In genomic region chr1:109790735-109791494, GRCh38 we compare ENCODE assay signal across 8 cellular contexts. TPM values are rescaled to one million over a fixed set of nuclear protein-coding genes. Genes with fewer than 3 reads are reported as not detected.
DNase-seq lines count a peak whose midpoint lies in the region; ATAC-seq and TF ChIP-seq lines count a peak whose summit lies in the region.

No MANE protein-coding gene starts in this region.

- no peak overlapping the region for H4K5ac ChIP-seq in mesendoderm (ENCODE audit: low read length)

- H3K27me3 ChIP-seq in mesendoderm (ENCODE audit: insufficient read depth, low read length, poor library complexity): no peaks in the 10 kb centered on the region

- H3K9me3 Mint-ChIP-seq in WTC11: no peaks in the 10 kb centered on the region

- H3K4me3 ChIP-seq in mesendoderm (ENCODE audit: low read length): no peak overlapping the region

- H3K4me2 ChIP-seq in mesendoderm (ENCODE audit: low read length): no peak overlapping the region

- peak overlapping the region; percentile 11 for H3K18ac ChIP-seq in mesendoderm (ENCODE audit: low read length)

- H3K4ac ChIP-seq in mesendoderm (ENCODE audit: low read depth, low read length): no peak overlapping the region

- H3K56ac ChIP-seq in mesendoderm (ENCODE audit: low read length): peak overlapping the region; percentile 66

- H4K8ac ChIP-seq in mesendoderm (ENCODE audit: low read depth, low read length): no peak overlapping the region

- H3K4me1 ChIP-seq in mesendoderm (ENCODE audit: control insufficient read depth, low read depth, low read length): peaks cover 20% of the 10 kb centered on the region

- peak overlapping the region; percentile 30 for H3K9ac ChIP-seq in mesendoderm (ENCODE audit: low read length)

- H2BK5ac ChIP-seq in mesendoderm (ENCODE audit: low read length): no peak overlapping the region

- POLR2A ChIA-PET in WTC11 (lab: Charles Lee): interaction anchor here (0.5 kb wide), 1 partner anchor 216 kb away, joined by 4 read pairs; no protein-coding TSS in a partner anchor

- H2BK15ac ChIP-seq in mesendoderm (replicated peaks; ENCODE audit: low read depth): no peak overlapping the region

- H3K79me2 ChIP-seq in mesendoderm (ENCODE audit: control insufficient read depth, insufficient read depth, low read length): no peaks in the 10 kb centered on the region

- H3K36me3 ChIP-seq in mesendoderm (ENCODE audit: control insufficient read depth, insufficient read depth, low read length): no peaks in the 10 kb centered on the region

- no peak overlapping the region for H3K27ac Mint-ChIP-seq in WTC11

- no peak for TF ChIP-seq CTCF in WTC11 (IDR thresholded peaks at IDR 0.05)

- H3K36me3 Mint-ChIP-seq in WTC11: no peaks in the 10 kb centered on the region

- H3K4me3 Mint-ChIP-seq in WTC11: no peak overlapping the region

- CTCF ChIA-PET in WTC11 (lab: Charles Lee): interaction anchor here (0.6 to 4.7 kb wide), 44 partner anchors 9 to 315 kb away, joined by 3 to 75 read pairs (median 4); partner anchors contain the start of genes AHCYL1, CSF1 and GNAI3

- H3K23ac ChIP-seq in mesendoderm (ENCODE audit: low read length): no peak overlapping the region

- H3K27ac ChIP-seq in mesendoderm (ENCODE audit: low read depth, low read length): no peak overlapping the region

- DNase-seq in WTC11 (ENCODE audit: low spot score) (peak; percentile 53), mesendoderm (peak; percentile 91)
- peak; percentile 69 for DNase-seq in central memory CD4-positive, alpha-beta T cell
- DNase-seq in stimulated activated CD8-positive, alpha-beta memory T cell treated with anti-CD3 and anti-CD28 coated beads, Interleukin-7, amount 100 ng/mL, for 4 hours (ENCODE audit: low read depth in 2 of 2): peak; percentile 68 to 78

- H3K79me1 ChIP-seq in mesendoderm (ENCODE audit: low read length): no peaks in the 10 kb centered on the region

- peak; percentile 83 for ATAC-seq in GM18909 (IDR thresholded peaks at IDR 0.05; ENCODE audit: poor library complexity, unreplicated experiment)
- peak; percentile 57 for ATAC-seq in HG03469 (IDR thresholded peaks at IDR 0.05; ENCODE audit: unreplicated experiment)
- ATAC-seq in WTC11: peak; percentile 19
- no peak for ATAC-seq in HG03439 (IDR thresholded peaks at IDR 0.05; ENCODE audit: unreplicated experiment)
- ATAC-seq in HG02852 (IDR thresholded peaks at IDR 0.05; ENCODE audit: unreplicated experiment): no peak

- H2AK5ac ChIP-seq in mesendoderm (ENCODE audit: low read length): peak overlapping the region; percentile 0

- peaks cover 34% of the 10 kb centered on the region for H3K4me1 Mint-ChIP-seq in WTC11

- peaks cover 4% of the 10 kb centered on the region; the same call in 1 of the 2 replicates for H3K27me3 Mint-ChIP-seq in WTC11 (ENCODE audit: low read depth)

- WGBS in mesendoderm (ENCODE audit: extremely low coverage, insufficient coverage, low lambda C conversion rate): no CpG with 5 or more reads among the region's 12 CpGs

- no peak overlapping the region for H2BK120ac ChIP-seq in mesendoderm (ENCODE audit: low read depth, low read length)

TF ChIP-seq in WTC11, 78 proteins besides CTCF, POLR2A, EP300 and RAD21:
- TF ChIP-seq KAT7 (CRISPR knock-in tag; IDR thresholded peaks at IDR 0.05; ENCODE audit: borderline replicate concordance) (no peak), CREM (CRISPR knock-in tag; IDR thresholded peaks at IDR 0.05) (no peak), SMAD4 (CRISPR knock-in tag; IDR thresholded peaks at IDR 0.05) (no peak), MYBL2 (CRISPR knock-in tag; IDR thresholded peaks at IDR 0.05) (no peak), TP53 (CRISPR knock-in tag; IDR thresholded peaks at IDR 0.05) (no peak), ELF4 (CRISPR knock-in tag; IDR thresholded peaks at IDR 0.05; ENCODE audit: low read depth) (no peak), JAZF1 (CRISPR knock-in tag; IDR thresholded peaks at IDR 0.05) (no peak), ZBTB21 (CRISPR knock-in tag; IDR thresholded peaks at IDR 0.05; ENCODE audit: borderline replicate concordance) (no peak), NFE2L1 (CRISPR knock-in tag; IDR thresholded peaks at IDR 0.05) (no peak), ZSCAN18 (CRISPR knock-in tag; IDR thresholded peaks at IDR 0.05) (no peak), ZNF121 (CRISPR knock-in tag; IDR thresholded peaks at IDR 0.05) (no peak), SP1 (CRISPR knock-in tag; conservative IDR thresholded peaks at IDR 0.05) (no peak), ERG (CRISPR knock-in tag; IDR thresholded peaks at IDR 0.05) (no peak)

RNA-seq across cellular contexts. Expression of gene EPS8L3, which starts 27.2 kb away (rescaled TPM):
- 0.17 to 0.41 TPM in 2 of 3 replicates, not detected in the other for total RNA-seq in WTC11 (2021)
- not detected for polyA plus RNA-seq in mesendoderm (2013, experiment 1 of 2)
- polyA plus RNA-seq in mesendoderm (2013, experiment 2 of 2): not detected

RNA-seq across cellular contexts. Expression of gene GSTM3, which starts 50.1 kb away (rescaled TPM):
- 2.2 to 3.5 TPM (median 3.3 TPM) in 3 replicates for total RNA-seq in WTC11 (2021)
- 6.4 TPM for polyA plus RNA-seq in mesendoderm (2013, experiment 1 of 2)
- polyA plus RNA-seq in mesendoderm (2013, experiment 2 of 2): 6.1 TPM

Comparison
In these comparisons a context has a peak if more than half of its experiments do, and no peak if none do; other contexts are left out.
1. ATAC-seq: peak in GM18909 (single experiment), HG03469 (single experiment) and WTC11 (single experiment); none in HG03439 (single experiment) and HG02852 (single experiment).
2. Peak in every context shown above with its lines, with median percentiles within 50 percentile points of each other: DNase-seq.